Comparison of ENCODE assay signal across 29 cellular contexts in genomic region chr12:3285570-3285969, GRCh38.
"Had no signal": no experiment of that assay in that cellular context is flagged by ENCODE, and none has a peak within 500 bp of the region (broad histone marks: within the 10 kb centered on the region; RNA-seq: fewer than 3 reads in every experiment).

No MANE protein-coding gene starts in this region.

- FAIRE-seq: pancreas had no signal

- H3K4me1 ChIP-seq: adrenal gland, body of pancreas, gastroesophageal sphincter, pancreas, prostate gland, testis, transverse colon had no signal

- H3K4me3 Mint-ChIP-seq: activated CD4-positive, alpha-beta memory T cell treated with anti-CD3 and anti-CD28 coated beads for 36 hours; activated CD4-positive, alpha-beta T cell treated with anti-CD3 and anti-CD28 coated beads, Interleukin-2, amount 10 ng/mL, durations not matched to agents 24 days and 14 days; activated T-cell treated with anti-CD3 and anti-CD28 coated beads, Interleukin-2, amount 50 U/mL, for 4 hours; activated T-helper 17 cell treated with anti-CD3 and anti-CD28 coated beads, Interleukin-2, amount 50 U/mL, for 72 hours; effector memory CD8-positive, alpha-beta T cell; nephron had no signal

- H3K4me3 ChIP-seq: adrenal gland, body of pancreas, gastroesophageal sphincter, hepatocyte, pancreas, prostate gland, skin epidermis, testis, transverse colon had no signal

- H3K9me3 Mint-ChIP-seq: activated CD4-positive, alpha-beta memory T cell treated with anti-CD3 and anti-CD28 coated beads for 36 hours; activated CD4-positive, alpha-beta T cell treated with anti-CD3 and anti-CD28 coated beads, Interleukin-2, amount 10 ng/mL, durations not matched to agents 24 days and 14 days; activated naive CD4-positive, alpha-beta T cell treated with anti-CD3 and anti-CD28 coated beads, Interleukin-2, amount 50 U/mL, for 72 hours; activated T-cell treated with anti-CD3 and anti-CD28 coated beads, Interleukin-2, amount 50 U/mL, for 4 hours; activated T-helper 17 cell treated with anti-CD3 and anti-CD28 coated beads, Interleukin-2, amount 50 U/mL, for 72 hours; effector memory CD8-positive, alpha-beta T cell; nephron had no signal

- H3K27ac ChIP-seq: adrenal gland, body of pancreas, gastroesophageal sphincter, hepatocyte, pancreas, prostate gland, skin epidermis, testis, transverse colon had no signal

- ATAC-seq: activated naive CD4-positive, alpha-beta T cell treated with anti-CD3 and anti-CD28 coated beads, Interleukin-2, amount 50 U/mL, for 72 hours; activated T-cell treated with anti-CD3 and anti-CD28 coated beads, Interleukin-2, amount 50 U/mL, for 4 hours; activated T-helper 17 cell treated with anti-CD3 and anti-CD28 coated beads, Interleukin-2, amount 50 U/mL, for 72 hours; body of pancreas; effector memory CD8-positive, alpha-beta T cell; gastroesophageal sphincter; left cardiac atrium; left ventricle myocardium superior; pancreas; sciatic nerve; stimulated activated naive CD8-positive, alpha-beta T cell treated with anti-CD3 and anti-CD28 coated beads, Interleukin-15, Interleukin-2, amounts not matched to agents 100 U/mL and 50 U/mL, for 24 hours had no signal

- DNase-seq: activated CD4-positive, alpha-beta memory T cell treated with anti-CD3 and anti-CD28 coated beads for 36 hours; activated CD4-positive, alpha-beta T cell treated with anti-CD3 and anti-CD28 coated beads, Interleukin-2, amount 10 ng/mL, durations not matched to agents 24 days and 14 days; activated CD4-positive, CD25-positive, alpha-beta regulatory T cell treated with anti-CD3 and anti-CD28 coated beads, Interleukin-2, amount 50 U/mL, for 72 hours; activated gamma-delta T cell treated with Interleukin-2 at 50 U/mL for 16 hours; activated T-cell treated with anti-CD3 and anti-CD28 coated beads, Interleukin-2, amount 50 U/mL, for 4 hours; adrenal gland; aorta; body of pancreas; cortex of kidney; effector memory CD8-positive, alpha-beta T cell; islet precursor cell; left cardiac atrium; left ventricle myocardium superior; pancreas; retina; stimulated activated CD4-positive, alpha-beta T cell treated with anti-CD3 and anti-CD28 coated beads, Interleukin-12 subunit alpha, Interleukin-12 subunit beta, amount 100 ng/mL, for 4 hours; stimulated activated CD4-positive, alpha-beta T cell treated with anti-CD3 and anti-CD28 coated beads, Interleukin-4, amount 100 ng/mL, for 1 hour; stimulated activated naive CD8-positive, alpha-beta T cell treated with anti-CD3 and anti-CD28 coated beads, Interleukin-15, Interleukin-2, amounts not matched to agents 100 U/mL and 50 U/mL, for 24 hours; T-helper 2 cell; testis; transverse colon had no signal

- H3K9me3 ChIP-seq: adrenal gland, body of pancreas, gastroesophageal sphincter, pancreas, prostate gland, testis, transverse colon had no signal

- H3K36me3 ChIP-seq: transverse colon had no signal

- H3K27ac Mint-ChIP-seq: activated CD4-positive, alpha-beta memory T cell treated with anti-CD3 and anti-CD28 coated beads for 36 hours; activated CD4-positive, alpha-beta T cell treated with anti-CD3 and anti-CD28 coated beads, Interleukin-2, amount 10 ng/mL, durations not matched to agents 24 days and 14 days; activated naive CD4-positive, alpha-beta T cell treated with anti-CD3 and anti-CD28 coated beads, Interleukin-2, amount 50 U/mL, for 72 hours; activated T-helper 17 cell treated with anti-CD3 and anti-CD28 coated beads, Interleukin-2, amount 50 U/mL, for 72 hours; effector memory CD8-positive, alpha-beta T cell had no signal

- H3K27me3 Mint-ChIP-seq: activated CD4-positive, alpha-beta memory T cell treated with anti-CD3 and anti-CD28 coated beads for 36 hours had no signal

- H3K36me3 Mint-ChIP-seq: activated CD4-positive, alpha-beta memory T cell treated with anti-CD3 and anti-CD28 coated beads for 36 hours; activated naive CD4-positive, alpha-beta T cell treated with anti-CD3 and anti-CD28 coated beads, Interleukin-2, amount 50 U/mL, for 72 hours had no signal

- H3K4me1 Mint-ChIP-seq: activated CD4-positive, alpha-beta T cell treated with anti-CD3 and anti-CD28 coated beads, Interleukin-2, amount 10 ng/mL, durations not matched to agents 24 days and 14 days; activated T-helper 17 cell treated with anti-CD3 and anti-CD28 coated beads, Interleukin-2, amount 50 U/mL, for 72 hours had no signal
